11 cellular contexts compared by ENCODE assay signal in the genomic region with DNA sequence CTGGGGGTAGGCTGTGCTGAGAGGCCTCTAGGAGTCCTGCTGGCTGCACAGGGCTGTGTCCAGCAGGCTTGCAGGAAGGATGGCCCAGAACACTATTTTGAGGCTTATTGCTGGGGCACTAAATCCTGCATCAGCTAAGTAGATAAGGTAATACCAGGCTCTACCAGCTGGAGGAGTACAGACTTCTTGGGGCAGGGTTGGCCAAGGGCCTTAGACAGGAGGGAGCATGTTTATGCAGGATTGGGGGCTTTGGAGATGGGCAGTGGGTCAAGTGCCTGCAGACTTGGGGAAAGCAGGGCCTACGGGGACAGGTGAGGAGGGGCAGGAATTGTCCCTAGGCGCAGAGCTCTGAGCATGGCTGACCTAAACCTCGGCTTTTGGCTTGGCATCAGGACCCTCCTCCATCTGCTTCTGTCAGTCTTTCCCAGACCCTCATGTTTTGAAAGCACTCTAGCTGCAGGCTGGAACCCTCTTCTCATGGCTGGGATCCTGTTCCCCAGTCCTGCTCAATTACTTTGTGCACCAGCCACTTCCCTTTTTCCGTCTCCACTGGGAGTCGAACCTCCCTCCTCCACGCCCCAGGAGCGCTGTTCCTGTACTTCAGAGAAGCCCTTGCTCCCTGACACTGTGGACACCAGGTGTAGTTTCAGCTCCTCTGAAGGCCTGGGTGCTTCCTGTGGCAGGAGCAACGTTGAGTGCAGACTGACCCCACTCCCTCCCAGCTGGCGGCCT.
DNase-seq lines count a peak whose midpoint lies in the region; ATAC-seq and TF ChIP-seq lines count a peak whose summit lies in the region.
"Had no signal": no experiment of that assay in that cellular context is flagged by ENCODE, and none has a peak within 500 bp of the region (broad histone marks: within the 10 kb centered on the region; RNA-seq: fewer than 3 reads in every experiment).

No MANE protein-coding gene starts in this region.

- no peak overlapping the region for H3K4me3 ChIP-seq in astrocyte of the cerebellum (ENCODE audit: low read depth, low read length)

- TF ChIP-seq CTCF in astrocyte of the cerebellum (IDR thresholded peaks at IDR 0.05; ENCODE audit: low read depth, low read length, missing control alignments) (peak; percentile 19), omental fat pad (IDR thresholded peaks at IDR 0.05) (no peak)

- ATAC-seq in left lobe of liver (peak; percentile 46), omental fat pad (ENCODE audit: low FRiP score) (no peak), HG03460 (IDR thresholded peaks at IDR 0.05; ENCODE audit: unreplicated experiment) (no peak)

- in situ Hi-C loops in KBM-7 (cut with MboI; ENCODE audit: low pct_unique_long_range_greater_than_20kb, low sequenced_read_pairs) (no loop called here), astrocyte of the cerebellum (cut with HindIII; ENCODE audit: low sequenced_read_pairs) (no loop called here)

- DNase-seq in ELF-1 (ENCODE audit: low read depth, low spot score) (peak; percentile 28), KBM-7 (peak; percentile 39), astrocyte of the cerebellum (ENCODE audit: low read depth) (no peak), left lobe of liver (ENCODE audit: low spot score) (no peak), omental fat pad (ENCODE audit: low spot score) (no peak), superior temporal gyrus (ENCODE audit: extremely low spot score) (no peak)
- no peak for DNase-seq in stimulated activated CD4-positive, alpha-beta T cell treated with anti-CD3 and anti-CD28 coated beads, Interleukin-2, amount 100 ng/mL, for 24 hours
- DNase-seq: anterior cingulate cortex; NCI-H510A; stimulated activated CD4-positive, alpha-beta T cell treated with anti-CD3 and anti-CD28 coated beads, Interleukin-2, amount 100 ng/mL, for 48 hours had no signal

Comparison
In these comparisons a context has a peak if more than half of its experiments do, and no peak if none do; other contexts are left out.
1. DNase-seq: peak in ELF-1 (single experiment) and KBM-7 (single experiment); none in astrocyte of the cerebellum (single experiment), left lobe of liver (single experiment), stimulated activated CD4-positive, alpha-beta T cell treated with anti-CD3 and anti-CD28 coated beads, Interleukin-2, amount 100 ng/mL, for 24 hours (0 of 2), omental fat pad (single experiment) and superior temporal gyrus (single experiment).